25 cellular contexts compared by ENCODE assay signal in the genomic region with DNA sequence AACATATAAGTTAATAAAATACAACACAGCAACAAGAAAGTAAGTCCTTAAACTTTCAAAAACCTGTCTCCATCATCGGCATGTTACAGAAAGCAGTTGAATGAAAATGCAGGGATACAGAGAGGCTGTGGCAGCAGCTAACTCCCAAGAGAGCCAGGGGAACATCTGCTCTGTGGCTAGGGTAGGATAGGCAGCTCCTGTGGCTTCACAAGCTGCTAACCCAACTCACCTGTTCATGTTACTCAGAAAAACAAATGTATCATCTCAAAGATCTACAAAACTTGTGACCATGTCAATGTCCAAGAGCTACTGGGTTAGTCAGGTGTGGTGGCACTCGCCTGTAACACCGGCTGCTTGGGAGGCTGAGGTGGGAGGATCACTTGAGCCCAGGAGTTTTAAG.
"Had no signal": no experiment of that assay in that cellular context is flagged by ENCODE, and none has a peak within 500 bp of the region (broad histone marks: within the 10 kb centered on the region; RNA-seq: fewer than 3 reads in every experiment).

No MANE protein-coding gene starts in this region.

- H3K4me3 ChIP-seq: ascending aorta, body of pancreas, MG63 had no signal

- H3K36me3 ChIP-seq: WERI-Rb-1 had no signal

- H3K4me1 ChIP-seq: ascending aorta had no signal

- H3K4me3 Mint-ChIP-seq: activated CD8-positive, alpha-beta T cell treated with anti-CD3 and anti-CD28 coated beads for 36 hours; activated naive CD8-positive, alpha-beta T cell treated with anti-CD3 and anti-CD28 coated beads, Interleukin-2, amount 50 U/mL, for 24 hours; activated T-helper 1 cell treated with anti-CD3 and anti-CD28 coated beads, Interleukin-12 subunit alpha, Interleukin-12 subunit beta, Interleukin-2, Interleukin-4 antibody, amounts not matched to agents 30 ng/mL and 10 ng/mL and 1 ng/mL, durations not matched to agents 14 hours and 24 hours and 36 hours; central memory CD8-positive, alpha-beta T cell had no signal

- H3K27me3 Mint-ChIP-seq: activated CD8-positive, alpha-beta T cell treated with anti-CD3 and anti-CD28 coated beads for 36 hours; activated naive CD8-positive, alpha-beta T cell treated with anti-CD3 and anti-CD28 coated beads, Interleukin-2, amount 50 U/mL, for 24 hours; central memory CD8-positive, alpha-beta T cell had no signal

- ATAC-seq: activated CD8-positive, alpha-beta T cell treated with anti-CD3 and anti-CD28 coated beads for 36 hours; activated naive CD4-positive, alpha-beta T cell treated with anti-CD3 and anti-CD28 coated beads, Interleukin-2, amount 50 U/mL, for 72 hours; activated naive CD8-positive, alpha-beta T cell treated with anti-CD3 and anti-CD28 coated beads, Interleukin-2, amount 50 U/mL, for 24 hours; body of pancreas had no signal

- H3K27me3 ChIP-seq: ascending aorta, body of pancreas, MG63 had no signal

- H3K9me3 ChIP-seq: ascending aorta, body of pancreas, MG63, SK-N-SH had no signal

- H3K4me2 ChIP-seq: KMS-11, SK-N-SH had no signal

- H3K27ac Mint-ChIP-seq: activated CD8-positive, alpha-beta T cell treated with anti-CD3 and anti-CD28 coated beads for 36 hours; activated naive CD4-positive, alpha-beta T cell treated with anti-CD3 and anti-CD28 coated beads, Interleukin-2, amount 50 U/mL, for 72 hours; activated naive CD8-positive, alpha-beta T cell treated with anti-CD3 and anti-CD28 coated beads, Interleukin-2, amount 50 U/mL, for 24 hours had no signal

- H3K9ac ChIP-seq: KMS-11, SK-N-SH had no signal

- H3K27ac ChIP-seq: ascending aorta, body of pancreas, KMS-11, WERI-Rb-1 had no signal

- H3K9me3 Mint-ChIP-seq: activated CD8-positive, alpha-beta T cell treated with anti-CD3 and anti-CD28 coated beads for 36 hours; activated naive CD4-positive, alpha-beta T cell treated with anti-CD3 and anti-CD28 coated beads, Interleukin-2, amount 50 U/mL, for 72 hours; activated naive CD8-positive, alpha-beta T cell treated with anti-CD3 and anti-CD28 coated beads, Interleukin-2, amount 50 U/mL, for 24 hours; activated T-helper 1 cell treated with anti-CD3 and anti-CD28 coated beads, Interleukin-12 subunit alpha, Interleukin-12 subunit beta, Interleukin-2, Interleukin-4 antibody, amounts not matched to agents 30 ng/mL and 10 ng/mL and 1 ng/mL, durations not matched to agents 14 hours and 24 hours and 36 hours; central memory CD8-positive, alpha-beta T cell had no signal

- DNase-seq: activated CD4-positive, alpha-beta T cell treated with anti-CD3 and anti-CD28 coated beads for 4 hours; activated CD8-positive, alpha-beta memory T cell treated with anti-CD3 and anti-CD28 coated beads, Interleukin-2, amount 50 U/mL, for 4 hours; activated CD8-positive, alpha-beta T cell treated with anti-CD3 and anti-CD28 coated beads for 36 hours; activated effector memory CD4-positive, alpha-beta T cell treated with Interleukin-2 at 50 U/mL for 16 hours; activated naive CD4-positive, alpha-beta T cell; activated naive CD8-positive, alpha-beta T cell treated with anti-CD3 and anti-CD28 coated beads, Interleukin-2, amount 50 U/mL, for 24 hours; amniotic stem cell; body of pancreas; MG63; NCI-H1105; NCI-H1436; NCI-H187 treated with DMSO at 0.1 percent for 48 hours; NCI-H2081 treated with DMSO at 0.1 percent for 48 hours; NCI-H226; NCI-H526; NCI-H82; SIG-M5; SK-N-SH; T-helper 1 cell; WERI-Rb-1 had no signal
